19 cellular contexts compared by ENCODE assay signal in genomic region chr7:22469371-22470143, GRCh38.
DNase-seq lines count a peak whose midpoint lies in the region; ATAC-seq lines count a peak whose summit lies in the region.
"Had no signal": no experiment of that assay in that cellular context is flagged by ENCODE, and none has a peak within 500 bp of the region (broad histone marks: within the 10 kb centered on the region; RNA-seq: fewer than 3 reads in every experiment).

No MANE protein-coding gene starts in this region.

- H3K4me1 Mint-ChIP-seq in stimulated activated effector memory CD8-positive, alpha-beta T cell treated with anti-CD3 and anti-CD28 coated beads, Interleukin-12 subunit alpha, Interleukin-12 subunit beta, amount 100 ng/mL, for 72 hours = no peaks in the 10 kb centered on the region
- H3K4me1 Mint-ChIP-seq: GM23338, T-helper 17 cell, WTC11 had no signal

- no peak overlapping the region for H3K4me3 Mint-ChIP-seq in stimulated activated effector memory CD8-positive, alpha-beta T cell treated with anti-CD3 and anti-CD28 coated beads, Interleukin-12 subunit alpha, Interleukin-12 subunit beta, amount 100 ng/mL, for 72 hours
- H3K4me3 Mint-ChIP-seq: GM23338, T-helper 17 cell, WTC11 had no signal

- peaks cover 2% of the 10 kb centered on the region for H3K9me3 Mint-ChIP-seq in stimulated activated effector memory CD8-positive, alpha-beta T cell treated with anti-CD3 and anti-CD28 coated beads, Interleukin-12 subunit alpha, Interleukin-12 subunit beta, amount 100 ng/mL, for 72 hours
- H3K9me3 Mint-ChIP-seq: GM23338 had no signal

- peak; percentile 45 for ATAC-seq in GM21786 (IDR thresholded peaks at IDR 0.05; ENCODE audit: unreplicated experiment)
- ATAC-seq in stimulated activated effector memory CD8-positive, alpha-beta T cell treated with anti-CD3 and anti-CD28 coated beads, Interleukin-12 subunit alpha, Interleukin-12 subunit beta, amount 100 ng/mL, for 72 hours = no peak
- ATAC-seq: gastroesophageal sphincter, GM23338, right cardiac atrium, T-helper 17 cell, WTC11 had no signal

- DNase-seq in NCI-H1105 treated with DMSO at 0.1 percent for 48 hours (lab: John Stamatoyannopoulos, UW) (peak; percentile 48), NCI-H1105 (lab: John Stamatoyannopoulos, UW) (no peak), NCI-H187 (lab: John Stamatoyannopoulos, UW) (peak; percentile 45), SHP77 treated with DMSO at 0.1 percent for 48 hours (lab: John Stamatoyannopoulos, UW) (peak; percentile 99), LoVo (ENCODE audit: low spot score) (no peak), NOMO-1 treated with dmso at 0.1 percent for 144 hours (lab: John Stamatoyannopoulos, UW; ENCODE audit: unreplicated experiment) (no peak)
- no peak for DNase-seq in stimulated activated effector memory CD8-positive, alpha-beta T cell treated with anti-CD3 and anti-CD28 coated beads, Interleukin-12 subunit alpha, Interleukin-12 subunit beta, amount 100 ng/mL, for 72 hours (ENCODE audit: low spot score in 2 of 2)
- DNase-seq: BE2C, GF-D8, NCI-H2171, occipital lobe, right cardiac atrium, stomach, T-helper 17 cell, upper lobe of left lung had no signal

- no peak overlapping the region for H3K27ac Mint-ChIP-seq in stimulated activated effector memory CD8-positive, alpha-beta T cell treated with anti-CD3 and anti-CD28 coated beads, Interleukin-12 subunit alpha, Interleukin-12 subunit beta, amount 100 ng/mL, for 72 hours
- H3K27ac Mint-ChIP-seq: GM23338, T-helper 17 cell, WTC11 had no signal

- no peaks in the 10 kb centered on the region for H3K36me3 Mint-ChIP-seq in stimulated activated effector memory CD8-positive, alpha-beta T cell treated with anti-CD3 and anti-CD28 coated beads, Interleukin-12 subunit alpha, Interleukin-12 subunit beta, amount 100 ng/mL, for 72 hours
- H3K36me3 Mint-ChIP-seq: WTC11 had no signal

Comparison
In these comparisons a context has a peak if more than half of its experiments do, and no peak if none do; other contexts are left out.
1. DNase-seq: peak in NCI-H1105 treated with DMSO at 0.1 percent for 48 hours (single experiment), NCI-H187 (2 of 2) and SHP77 treated with DMSO at 0.1 percent for 48 hours (single experiment); none in NCI-H1105 (single experiment), stimulated activated effector memory CD8-positive, alpha-beta T cell treated with anti-CD3 and anti-CD28 coated beads, Interleukin-12 subunit alpha, Interleukin-12 subunit beta, amount 100 ng/mL, for 72 hours (0 of 2), LoVo (single experiment) and NOMO-1 treated with dmso at 0.1 percent for 144 hours (single experiment).